Comparison of ENCODE assay signal across 20 cellular contexts in the genomic region with DNA sequence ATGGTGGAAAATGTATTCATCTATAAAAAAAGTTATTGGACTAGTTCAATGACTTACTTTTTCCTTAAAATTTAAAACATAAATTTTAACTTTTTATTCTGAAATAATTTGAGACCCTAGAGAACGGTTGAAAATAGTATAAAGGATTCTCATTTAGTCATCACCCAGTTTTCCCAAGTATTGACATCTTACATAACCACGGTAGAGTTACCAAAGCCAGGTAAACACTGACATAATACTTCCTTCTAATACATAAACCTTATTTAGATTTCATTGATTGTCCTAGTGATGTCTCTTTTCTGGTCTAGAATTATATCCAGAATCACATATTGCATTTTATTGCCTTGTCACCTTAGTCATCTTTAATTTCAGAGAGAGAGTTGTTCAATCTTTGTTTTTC.
"Had no signal": no experiment of that assay in that cellular context is flagged by ENCODE, and none has a peak within 500 bp of the region (broad histone marks: within the 10 kb centered on the region; RNA-seq: fewer than 3 reads in every experiment).

No MANE protein-coding gene starts in this region.

- H3K27ac Mint-ChIP-seq: activated CD4-positive, alpha-beta T cell treated with anti-CD3 and anti-CD28 coated beads, Interleukin-2, amount 10 ng/mL, durations not matched to agents 24 days and 14 days; activated CD8-positive, alpha-beta memory T cell treated with anti-CD3 and anti-CD28 coated beads, Interleukin-2, amount 10 ng/mL, durations not matched to agents 7 days and 5 days; activated CD8-positive, alpha-beta T cell treated with anti-CD3 and anti-CD28 coated beads for 36 hours; activated naive CD8-positive, alpha-beta T cell treated with anti-CD3 and anti-CD28 coated beads, Interleukin-2, amount 50 U/mL, for 24 hours; natural killer cell; T-helper 1 cell treated with Interleukin-12 subunit alpha and Interleukin-12 subunit beta and Interleukin-4 antibody, amounts not matched to agents 30 μg/mL and 1 μg/mL, for 36 hours had no signal

- H3K9me3 Mint-ChIP-seq: activated naive CD8-positive, alpha-beta T cell treated with anti-CD3 and anti-CD28 coated beads, Interleukin-2, amount 50 U/mL, for 24 hours; natural killer cell had no signal

- H3K36me3 Mint-ChIP-seq: natural killer cell had no signal

- H3K27me3 Mint-ChIP-seq: activated CD4-positive, alpha-beta T cell treated with anti-CD3 and anti-CD28 coated beads, Interleukin-2, amount 10 ng/mL, durations not matched to agents 24 days and 14 days; activated CD8-positive, alpha-beta memory T cell treated with anti-CD3 and anti-CD28 coated beads, Interleukin-2, amount 10 ng/mL, durations not matched to agents 7 days and 5 days; activated CD8-positive, alpha-beta T cell treated with anti-CD3 and anti-CD28 coated beads for 36 hours; activated naive CD8-positive, alpha-beta T cell treated with anti-CD3 and anti-CD28 coated beads, Interleukin-2, amount 50 U/mL, for 24 hours had no signal

- FAIRE-seq: keratinocyte, pancreas had no signal

- H3K9me3 ChIP-seq: pancreas, sigmoid colon had no signal

- H3K27me3 ChIP-seq: brain microvascular endothelial cell, pancreas, sigmoid colon had no signal

- DNase-seq: activated CD4-positive, alpha-beta T cell treated with anti-CD3 and anti-CD28 coated beads, Interleukin-2, amount 10 ng/mL, durations not matched to agents 24 days and 14 days; activated CD8-positive, alpha-beta memory T cell treated with anti-CD3 and anti-CD28 coated beads, Interleukin-2, amount 10 ng/mL, durations not matched to agents 7 days and 5 days; activated CD8-positive, alpha-beta T cell treated with anti-CD3 and anti-CD28 coated beads for 36 hours; activated effector memory CD4-positive, alpha-beta T cell treated with anti-CD3 and anti-CD28 coated beads, Interleukin-2, amount 50 U/mL, for 16 hours; activated naive CD4-positive, alpha-beta T cell treated with anti-CD3 and anti-CD28 coated beads, Interleukin-2, amount 50 U/mL, for 16 hours; activated naive CD8-positive, alpha-beta T cell treated with anti-CD3 and anti-CD28 coated beads, Interleukin-2, amount 50 U/mL, for 24 hours; activated T-cell treated with anti-CD3 and anti-CD28 coated beads for 4 hours; anterior cingulate cortex; brain microvascular endothelial cell; effector memory CD4-positive, alpha-beta T cell; foreskin melanocyte; glutamatergic neuron; natural killer cell; pancreas; sigmoid colon; stimulated activated CD4-positive, alpha-beta T cell treated with anti-CD3 and anti-CD28 coated beads, Interleukin-2, amount 100 ng/mL, for 48 hours; stimulated activated CD8-positive, alpha-beta memory T cell treated with anti-CD3 and anti-CD28 coated beads, Interleukin-4, amount 100 ng/mL, for 48 hours; stimulated activated naive CD4-positive, alpha-beta T cell had no signal

- H3K36me3 ChIP-seq: brain microvascular endothelial cell, pancreas, sigmoid colon had no signal

- H3K4me3 Mint-ChIP-seq: activated CD4-positive, alpha-beta T cell treated with anti-CD3 and anti-CD28 coated beads, Interleukin-2, amount 10 ng/mL, durations not matched to agents 24 days and 14 days; activated CD8-positive, alpha-beta memory T cell treated with anti-CD3 and anti-CD28 coated beads, Interleukin-2, amount 10 ng/mL, durations not matched to agents 7 days and 5 days; activated CD8-positive, alpha-beta T cell treated with anti-CD3 and anti-CD28 coated beads for 36 hours; activated naive CD8-positive, alpha-beta T cell treated with anti-CD3 and anti-CD28 coated beads, Interleukin-2, amount 50 U/mL, for 24 hours; natural killer cell; T-helper 1 cell treated with Interleukin-12 subunit alpha and Interleukin-12 subunit beta and Interleukin-4 antibody, amounts not matched to agents 30 μg/mL and 1 μg/mL, for 36 hours had no signal

- H3K4me3 ChIP-seq: pancreas, sigmoid colon had no signal

- H3K27ac ChIP-seq: brain microvascular endothelial cell, pancreas had no signal

- ATAC-seq: activated CD8-positive, alpha-beta memory T cell treated with anti-CD3 and anti-CD28 coated beads, Interleukin-2, amount 10 ng/mL, durations not matched to agents 7 days and 5 days; activated CD8-positive, alpha-beta T cell treated with anti-CD3 and anti-CD28 coated beads for 36 hours; activated naive CD8-positive, alpha-beta T cell treated with anti-CD3 and anti-CD28 coated beads, Interleukin-2, amount 50 U/mL, for 24 hours; natural killer cell had no signal

- H3K4me1 Mint-ChIP-seq: activated CD8-positive, alpha-beta memory T cell treated with anti-CD3 and anti-CD28 coated beads, Interleukin-2, amount 10 ng/mL, durations not matched to agents 7 days and 5 days had no signal
